ENCODE assay signal across 26 cellular contexts in genomic region chr6:13461352-13461751, GRCh38. TPM values are rescaled to one million over a fixed set of nuclear protein-coding genes. Genes with fewer than 3 reads are reported as not detected.
DNase-seq lines count a peak whose midpoint lies in the region; ATAC-seq and TF ChIP-seq lines count a peak whose summit lies in the region.
"Had no signal": no experiment of that assay in that cellular context is flagged by ENCODE, and none has a peak within 500 bp of the region (broad histone marks: within the 10 kb centered on the region; RNA-seq: fewer than 3 reads in every experiment).

No MANE protein-coding gene starts in this region.

- peak overlapping the region; percentile 56 for H3K4me2 ChIP-seq in OCI-LY1 (ENCODE audit: low read length)
- H3K4me2 ChIP-seq: BLaER1 had no signal

- no peaks in the 10 kb centered on the region for H4K20me1 ChIP-seq in OCI-LY1 (ENCODE audit: insufficient read depth, low read length)

- H3K9me2 ChIP-seq in OCI-LY1 (ENCODE audit: low read depth, low read length): no peaks in the 10 kb centered on the region

- H3K4me3 ChIP-seq in OCI-LY1 (ENCODE audit: low read depth, low read length, poor library complexity, severe bottlenecking): peak overlapping the region; percentile 17
- H3K4me3 ChIP-seq: adrenal gland, BLaER1, body of pancreas, SJSA1, skin epidermis, tibial artery had no signal

- no peak overlapping the region for H2AFZ ChIP-seq in OCI-LY1 (ENCODE audit: low read length)

- no peak overlapping the region for H3K4me3 Mint-ChIP-seq in activated naive CD8-positive, alpha-beta T cell treated with anti-CD3 and anti-CD28 coated beads, Interleukin-2, amount 10 ng/mL, durations not matched to agents 7 days and 5 days
- H3K4me3 Mint-ChIP-seq in activated naive CD8-positive, alpha-beta T cell treated with anti-CD3 and anti-CD28 coated beads for 36 hours: no peak overlapping the region
- no peak overlapping the region for H3K4me3 Mint-ChIP-seq in stimulated activated effector memory CD8-positive, alpha-beta T cell treated with anti-CD3 and anti-CD28 coated beads, Interleukin-12 subunit alpha, Interleukin-12 subunit beta, amount 100 ng/mL, for 72 hours
- H3K4me3 Mint-ChIP-seq: activated T-cell treated with anti-CD3 and anti-CD28 coated beads, Interleukin-2, amount 50 U/mL, for 4 hours had no signal

- 0 out of 2 replicates have a peak, but pooled peaks cover 5% of the 10 kb centered on the region for H3K79me2 ChIP-seq in OCI-LY1 (ENCODE audit: insufficient read depth, low read length)

- peaks cover 46% of the 10 kb centered on the region for H3K4me1 Mint-ChIP-seq in activated naive CD8-positive, alpha-beta T cell treated with anti-CD3 and anti-CD28 coated beads, Interleukin-2, amount 10 ng/mL, durations not matched to agents 7 days and 5 days
- peaks cover 68% of the 10 kb centered on the region for H3K4me1 Mint-ChIP-seq in activated naive CD8-positive, alpha-beta T cell treated with anti-CD3 and anti-CD28 coated beads for 36 hours
- peaks cover 63% of the 10 kb centered on the region for H3K4me1 Mint-ChIP-seq in stimulated activated effector memory CD8-positive, alpha-beta T cell treated with anti-CD3 and anti-CD28 coated beads, Interleukin-12 subunit alpha, Interleukin-12 subunit beta, amount 100 ng/mL, for 72 hours

- H3K27ac ChIP-seq in OCI-LY1 (ENCODE audit: low read depth, low read length, poor library complexity, severe bottlenecking): peak overlapping the region; percentile 82
- H3K27ac ChIP-seq: adrenal gland, BLaER1, body of pancreas, SJSA1, tibial artery had no signal

- H3K9me3 ChIP-seq in OCI-LY1 (ENCODE audit: low read length): no peaks in the 10 kb centered on the region
- H3K9me3 ChIP-seq: adrenal gland, body of pancreas, Caco-2, SJSA1, tibial artery had no signal

- H3K9me3 Mint-ChIP-seq in activated naive CD8-positive, alpha-beta T cell treated with anti-CD3 and anti-CD28 coated beads, Interleukin-2, amount 10 ng/mL, durations not matched to agents 7 days and 5 days: no peaks in the 10 kb centered on the region
- no peaks in the 10 kb centered on the region for H3K9me3 Mint-ChIP-seq in activated naive CD8-positive, alpha-beta T cell treated with anti-CD3 and anti-CD28 coated beads for 36 hours
- no peaks in the 10 kb centered on the region for H3K9me3 Mint-ChIP-seq in stimulated activated effector memory CD8-positive, alpha-beta T cell treated with anti-CD3 and anti-CD28 coated beads, Interleukin-12 subunit alpha, Interleukin-12 subunit beta, amount 100 ng/mL, for 72 hours
- H3K9me3 Mint-ChIP-seq: activated T-cell treated with anti-CD3 and anti-CD28 coated beads, Interleukin-2, amount 50 U/mL, for 4 hours had no signal

- DNase-seq in activated naive CD8-positive, alpha-beta T cell treated with anti-CD3 and anti-CD28 coated beads, Interleukin-2, amount 10 ng/mL, durations not matched to agents 7 days and 5 days: no peak
- DNase-seq in activated naive CD8-positive, alpha-beta T cell treated with anti-CD3 and anti-CD28 coated beads for 36 hours: no peak
- peak; percentile 89 for DNase-seq in left kidney (ENCODE audit: low read depth, low spot score)
- no peak for DNase-seq in stimulated activated effector memory CD8-positive, alpha-beta T cell treated with anti-CD3 and anti-CD28 coated beads, Interleukin-12 subunit alpha, Interleukin-12 subunit beta, amount 100 ng/mL, for 72 hours (ENCODE audit: low spot score in 2 of 2)
- DNase-seq in GM13977 (ENCODE audit: low spot score): no peak
- DNase-seq: activated CD4-positive, alpha-beta T cell treated with anti-CD3 and anti-CD28 coated beads for 1 hour; activated T-cell treated with anti-CD3 and anti-CD28 coated beads, Interleukin-2, amount 50 U/mL, for 4 hours; Caco-2; effector CD4-positive, alpha-beta T cell; GDM1; KBM-7; MM.1S; naive B cell; NCI-H2029 treated with DMSO at 0.1 percent for 48 hours; NCI-H226; stimulated activated CD8-positive, alpha-beta memory T cell treated with anti-CD3 and anti-CD28 coated beads, Interleukin-4, amount 100 ng/mL, for 48 hours; T-helper 1 cell; tibial artery had no signal

- peaks cover 17% of the 10 kb centered on the region for H3K36me3 ChIP-seq in OCI-LY1 (ENCODE audit: insufficient read depth, low read length)
- H3K36me3 ChIP-seq: adrenal gland, SJSA1 had no signal

- POLR2A ChIA-PET in activated naive CD8-positive, alpha-beta T cell treated with anti-CD3 and anti-CD28 coated beads, Interleukin-2, amount 10 ng/mL, durations not matched to agents 7 days and 5 days (lab: Charles Lee): interaction anchor here (0.6 kb wide), 1 partner anchor 98 kb away, joined by 3 read pairs; no protein-coding TSS in a partner anchor

- H3K9ac ChIP-seq in OCI-LY1 (ENCODE audit: low read length): peak overlapping the region; percentile 37; the same call in 1 of the 2 replicates
- H3K9ac ChIP-seq: BLaER1 had no signal

- no peak for ATAC-seq in activated naive CD8-positive, alpha-beta T cell treated with anti-CD3 and anti-CD28 coated beads, Interleukin-2, amount 10 ng/mL, durations not matched to agents 7 days and 5 days (ENCODE audit: low read depth)
- ATAC-seq in stimulated activated effector memory CD8-positive, alpha-beta T cell treated with anti-CD3 and anti-CD28 coated beads, Interleukin-12 subunit alpha, Interleukin-12 subunit beta, amount 100 ng/mL, for 72 hours: no peak
- ATAC-seq in GM18511 (IDR thresholded peaks at IDR 0.05; ENCODE audit: unreplicated experiment): no peak
- no peak for ATAC-seq in HG03280 (IDR thresholded peaks at IDR 0.05; ENCODE audit: unreplicated experiment)
- ATAC-seq: activated T-cell treated with anti-CD3 and anti-CD28 coated beads, Interleukin-2, amount 50 U/mL, for 4 hours; body of pancreas had no signal

- H3K27me3 Mint-ChIP-seq in activated naive CD8-positive, alpha-beta T cell treated with anti-CD3 and anti-CD28 coated beads, Interleukin-2, amount 10 ng/mL, durations not matched to agents 7 days and 5 days: no peaks in the 10 kb centered on the region
- H3K27me3 Mint-ChIP-seq in activated naive CD8-positive, alpha-beta T cell treated with anti-CD3 and anti-CD28 coated beads for 36 hours: no peaks in the 10 kb centered on the region
- H3K27me3 Mint-ChIP-seq: naive B cell had no signal

- no peaks in the 10 kb centered on the region for H3K27me3 ChIP-seq in OCI-LY1 (ENCODE audit: insufficient read depth, low read length)
- H3K27me3 ChIP-seq: adrenal gland, BLaER1, body of pancreas, SJSA1, tibial artery had no signal

- peaks cover 7% of the 10 kb centered on the region for H3K36me3 Mint-ChIP-seq in activated naive CD8-positive, alpha-beta T cell treated with anti-CD3 and anti-CD28 coated beads, Interleukin-2, amount 10 ng/mL, durations not matched to agents 7 days and 5 days
- H3K36me3 Mint-ChIP-seq in activated naive CD8-positive, alpha-beta T cell treated with anti-CD3 and anti-CD28 coated beads for 36 hours: peaks cover 19% of the 10 kb centered on the region
- H3K36me3 Mint-ChIP-seq in stimulated activated effector memory CD8-positive, alpha-beta T cell treated with anti-CD3 and anti-CD28 coated beads, Interleukin-12 subunit alpha, Interleukin-12 subunit beta, amount 100 ng/mL, for 72 hours: peaks cover 7% of the 10 kb centered on the region
- H3K36me3 Mint-ChIP-seq: naive B cell had no signal

- TF ChIP-seq CTCF in OCI-LY1 (IDR thresholded peaks at IDR 0.05; ENCODE audit: low read length) (peak; percentile 30; the same call in 1 of the 2 replicates), GM13977 (IDR thresholded peaks at IDR 0.05; ENCODE audit: extremely low read depth, insufficient read depth, missing control alignments) (no peak)

- in situ Hi-C loops in GM13977 (cut with MboI; ENCODE audit: low pct_unique_long_range_greater_than_20kb, low sequenced_read_pairs, unreplicated experiment): no loop called here

- peak overlapping the region; percentile 15 for H3K27ac Mint-ChIP-seq in activated naive CD8-positive, alpha-beta T cell treated with anti-CD3 and anti-CD28 coated beads, Interleukin-2, amount 10 ng/mL, durations not matched to agents 7 days and 5 days
- H3K27ac Mint-ChIP-seq in activated naive CD8-positive, alpha-beta T cell treated with anti-CD3 and anti-CD28 coated beads for 36 hours: no peak overlapping the region
- peak overlapping the region; percentile 26 for H3K27ac Mint-ChIP-seq in stimulated activated effector memory CD8-positive, alpha-beta T cell treated with anti-CD3 and anti-CD28 coated beads, Interleukin-12 subunit alpha, Interleukin-12 subunit beta, amount 100 ng/mL, for 72 hours

- H3F3A ChIP-seq in OCI-LY1 (ENCODE audit: insufficient read depth, low read length): no peaks in the 10 kb centered on the region

- peaks cover 95% of the 10 kb centered on the region for H3K4me1 ChIP-seq in OCI-LY1 (ENCODE audit: insufficient read depth, low read length, severe bottlenecking)
- H3K4me1 ChIP-seq: Caco-2 had no signal

RNA-seq across cellular contexts. Expression of gene GFOD1, which starts 26.0 kb away (rescaled TPM):
- 1 to 10 TPM; 5.2 to 5.9 TPM for total RNA-seq in activated naive CD8-positive, alpha-beta T cell treated with anti-CD3 and anti-CD28 coated beads, Interleukin-2, amount 10 ng/mL, durations not matched to agents 7 days and 5 days
- 10 to 100 TPM; 12.8 to 13.0 TPM for total RNA-seq in activated naive CD8-positive, alpha-beta T cell treated with anti-CD3 and anti-CD28 coated beads for 36 hours
